10 cellular contexts compared by ENCODE assay signal in the genomic region with DNA sequence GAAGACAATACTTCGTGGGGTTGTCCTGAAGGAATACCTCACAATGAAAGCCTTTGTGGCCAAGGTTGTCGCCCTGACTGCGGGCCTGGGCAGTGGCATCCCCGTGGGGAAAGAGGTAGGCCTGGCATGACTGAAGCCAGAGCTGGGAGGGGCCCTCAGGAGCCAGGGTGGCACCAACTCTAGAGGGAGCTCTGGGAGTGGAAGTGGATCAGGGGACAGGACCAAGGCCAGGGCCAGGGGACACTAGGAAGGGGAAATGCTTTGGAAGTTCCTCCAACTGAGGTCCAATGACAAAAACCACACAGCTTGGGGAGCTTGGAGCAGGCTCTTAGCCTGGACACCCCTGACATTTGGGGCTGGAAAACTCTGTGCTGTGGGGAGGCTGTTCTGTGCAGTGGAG. TPM values are rescaled to one million over a fixed set of nuclear protein-coding genes. Genes with fewer than 3 reads are reported as not detected.
DNase-seq lines count a peak whose midpoint lies in the region; ATAC-seq, FAIRE-seq and TF ChIP-seq lines count a peak whose summit lies in the region.
"Had no signal": no experiment of that assay in that cellular context is flagged by ENCODE, and none has a peak within 500 bp of the region (broad histone marks: within the 10 kb centered on the region; RNA-seq: fewer than 3 reads in every experiment).

No MANE protein-coding gene starts in this region.

- no peak for ATAC-seq in HG02884 (IDR thresholded peaks at IDR 0.05; ENCODE audit: unreplicated experiment)

- H3K9me2 ChIP-seq in DOHH2 (replicated peaks; ENCODE audit: control insufficient read depth, low read length), result no peaks in the 10 kb centered on the region

- H3K27ac ChIP-seq in DOHH2 (ENCODE audit: low read depth, low read length) (no peak overlapping the region), kidney (ENCODE audit: low read depth in 2 of 2, low read length in 2 of 2) (no peak overlapping the region)
- H3K27ac ChIP-seq: thyroid gland had no signal

- no peaks in the 10 kb centered on the region for H3K27me3 ChIP-seq in DOHH2 (ENCODE audit: control insufficient read depth, low read length)
- H3K27me3 ChIP-seq: thyroid gland had no signal

- H3K4me1 ChIP-seq in DOHH2 (ENCODE audit: control insufficient read depth, low read length), result peaks cover 34% of the 10 kb centered on the region
- H3K4me1 ChIP-seq in kidney (ENCODE audit: control insufficient read depth in 1 of 2, insufficient read depth in 1 of 2, low read depth in 1 of 2, low read length in 2 of 2), result no peaks in the 10 kb centered on the region

- DNase-seq in RKO (ENCODE audit: low spot score), result peak; percentile 21
- no peak for DNase-seq in kidney
- no peak for DNase-seq in GM19239 (ENCODE audit: insufficient read length, low spot score)
- DNase-seq in ureter (ENCODE audit: low spot score), result no peak
- DNase-seq: NCI-H2029; stimulated activated CD4-positive, alpha-beta T cell treated with anti-CD3 and anti-CD28 coated beads, Interleukin-12 subunit alpha, Interleukin-12 subunit beta, amount 100 ng/mL, for 4 hours; thyroid gland had no signal

- TF ChIP-seq CTCF in DOHH2 (IDR thresholded peaks at IDR 0.05; ENCODE audit: low read depth, low read length, poor library complexity, severe bottlenecking) (peak; percentile 41), kidney (IDR thresholded peaks at IDR 0.05; ENCODE audit: borderline replicate concordance, extremely low read depth, insufficient read depth) (peak; percentile 20)

- no peaks in the 10 kb centered on the region for H3K79me2 ChIP-seq in DOHH2 (ENCODE audit: control insufficient read depth, low read length)

- no peak overlapping the region for H3K9ac ChIP-seq in kidney (ENCODE audit: low read length in 2 of 2)

- FAIRE-seq in kidney (lab: Jason Lieb, UNC) (no peak), GM19239 (lab: Jason Lieb, UNC) (no peak)

- H3K9me3 ChIP-seq in DOHH2 (ENCODE audit: control insufficient read depth, insufficient read depth, low read length) (no peaks in the 10 kb centered on the region), kidney (ENCODE audit: control insufficient read depth in 1 of 2, low read length in 2 of 2) (no peaks in the 10 kb centered on the region)
- H3K9me3 ChIP-seq: thyroid gland had no signal

- no peak overlapping the region for H3K4me3 ChIP-seq in DOHH2 (ENCODE audit: low read length)
- no peak overlapping the region for H3K4me3 ChIP-seq in kidney (ENCODE audit: low read length in 2 of 2)
- H3K4me3 ChIP-seq: thyroid gland had no signal

- intact Hi-C loops in kidney (cut with DNase I), result no loop called here

- no peaks in the 10 kb centered on the region for H3K36me3 ChIP-seq in DOHH2 (ENCODE audit: control insufficient read depth, low read length)
- no peaks in the 10 kb centered on the region for H3K36me3 ChIP-seq in kidney (ENCODE audit: control insufficient read depth in 1 of 2, insufficient read depth in 2 of 2, low read length in 2 of 2)
- H3K36me3 ChIP-seq: thyroid gland had no signal

- H4K20me1 ChIP-seq in DOHH2 (ENCODE audit: control insufficient read depth, insufficient read depth, low read depth, low read length), result no peaks in the 10 kb centered on the region

- H3K4me2 ChIP-seq in DOHH2 (ENCODE audit: low read length), result no peak overlapping the region

- no peaks in the 10 kb centered on the region for H3F3A ChIP-seq in DOHH2 (ENCODE audit: control insufficient read depth, insufficient read depth)

RNA-seq across cellular contexts. Expression of a gene that starts 5.8 kb away (rescaled TPM):
- 0.35 TPM for total RNA-seq in kidney
- polyA plus RNA-seq in kidney (ENCODE audit: insufficient read depth, low read depth, low replicate concordance), result not detected
- total RNA-seq in ureter, result 0.31 TPM
- total RNA-seq: lower leg skin, thyroid gland had no signal

RNA-seq across cellular contexts. Expression of a gene that starts 33.6 kb away (rescaled TPM):
- total RNA-seq in kidney (36.2 TPM), ureter (42.3 TPM)
- polyA plus RNA-seq in kidney (ENCODE audit: insufficient read depth, low read depth, low replicate concordance), result 6.6 TPM

RNA-seq across cellular contexts. Expression of a gene that starts 37.0 kb away (rescaled TPM):
- total RNA-seq in kidney (36.7 TPM), ureter (34.0 TPM)
- 108 TPM for polyA plus RNA-seq in kidney (ENCODE audit: insufficient read depth, low read depth, low replicate concordance)

RNA-seq across cellular contexts. Expression of a gene that starts 40.8 kb away (rescaled TPM):
- total RNA-seq in kidney (0.82 TPM), ureter (0.57 TPM)
- polyA plus RNA-seq in kidney (ENCODE audit: insufficient read depth, low read depth, low replicate concordance), result 0.19 TPM

RNA-seq across cellular contexts. Expression of a gene that starts 58.5 kb away (rescaled TPM):
- 176 TPM for total RNA-seq in kidney
- polyA plus RNA-seq in kidney (ENCODE audit: insufficient read depth, low read depth, low replicate concordance), result 469 TPM
- 200 TPM for total RNA-seq in ureter
